Comparison of ENCODE assay signal across 12 cellular contexts in genomic region chr3:58085616-58086015, GRCh38.
DNase-seq lines count a peak whose midpoint lies in the region; ATAC-seq lines count a peak whose summit lies in the region.
"Had no signal": no experiment of that assay in that cellular context is flagged by ENCODE, and none has a peak within 500 bp of the region (broad histone marks: within the 10 kb centered on the region; RNA-seq: fewer than 3 reads in every experiment).

No MANE protein-coding gene starts in this region.

- no peaks in the 10 kb centered on the region for H3K36me3 ChIP-seq in CD8-positive, alpha-beta memory T cell (ENCODE audit: insufficient read depth, low read length)

- H3K27ac ChIP-seq in CD8-positive, alpha-beta memory T cell (ENCODE audit: low read depth, low read length): no peak overlapping the region
- H3K27ac ChIP-seq: VCaP had no signal

- no peaks in the 10 kb centered on the region for H3K9me3 Mint-ChIP-seq in stimulated activated memory B cell treated with anti-CD40 and anti-IgM and Interleukin-4, amounts not matched to agents 10 μg/mL and 1 μg/mL and 100 μg/mL, for 72 hours
- no peaks in the 10 kb centered on the region for H3K9me3 Mint-ChIP-seq in CD8-positive, alpha-beta memory T cell
- H3K9me3 Mint-ChIP-seq: effector memory CD8-positive, alpha-beta T cell had no signal

- CTCF ChIA-PET in CD8-positive, alpha-beta memory T cell (lab: Charles Lee): no interaction called here

- POLR2A ChIA-PET in CD8-positive, alpha-beta memory T cell (lab: Charles Lee): no interaction called here

- peak overlapping the region; percentile 69 for H3K27ac Mint-ChIP-seq in stimulated activated memory B cell treated with anti-CD40 and anti-IgM and Interleukin-4, amounts not matched to agents 10 μg/mL and 1 μg/mL and 100 μg/mL, for 72 hours
- no peak overlapping the region for H3K27ac Mint-ChIP-seq in CD8-positive, alpha-beta memory T cell

- peaks cover 20% of the 10 kb centered on the region for H3K4me1 Mint-ChIP-seq in stimulated activated memory B cell treated with anti-CD40 and anti-IgM and Interleukin-4, amounts not matched to agents 10 μg/mL and 1 μg/mL and 100 μg/mL, for 72 hours
- H3K4me1 Mint-ChIP-seq in CD8-positive, alpha-beta memory T cell: peaks cover 17 to 20% (median 18%) of the 10 kb centered on the region in 3 donors

- no peak overlapping the region for H3K4me3 Mint-ChIP-seq in stimulated activated memory B cell treated with anti-CD40 and anti-IgM and Interleukin-4, amounts not matched to agents 10 μg/mL and 1 μg/mL and 100 μg/mL, for 72 hours
- peak overlapping the region in 1 of 7 donors; percentile 20 for H3K4me3 Mint-ChIP-seq in CD8-positive, alpha-beta memory T cell
- H3K4me3 Mint-ChIP-seq: effector memory CD8-positive, alpha-beta T cell had no signal

- H3K9me3 ChIP-seq in CD8-positive, alpha-beta memory T cell (ENCODE audit: low read length): no peaks in the 10 kb centered on the region

- H3K4me1 ChIP-seq in CD8-positive, alpha-beta memory T cell (ENCODE audit: insufficient read depth, low read length): peaks cover 47% of the 10 kb centered on the region

- H3K4me3 ChIP-seq in CD8-positive, alpha-beta memory T cell (ENCODE audit: low read length): no peak overlapping the region

- H3K36me3 Mint-ChIP-seq in stimulated activated memory B cell treated with anti-CD40 and anti-IgM and Interleukin-4, amounts not matched to agents 10 μg/mL and 1 μg/mL and 100 μg/mL, for 72 hours: peaks cover 31% of the 10 kb centered on the region
- H3K36me3 Mint-ChIP-seq in CD8-positive, alpha-beta memory T cell: peaks cover 4 to 18% (median 10%) of the 10 kb centered on the region in 3 donors

- ATAC-seq in GM19025 (IDR thresholded peaks at IDR 0.05; ENCODE audit: low read depth, unreplicated experiment) (peak; percentile 26), HG02798 (IDR thresholded peaks at IDR 0.05; ENCODE audit: poor library complexity, unreplicated experiment) (peak; percentile 46), GM21529 (IDR thresholded peaks at IDR 0.05; ENCODE audit: unreplicated experiment) (no peak)
- peak; percentile 71 for ATAC-seq in stimulated activated memory B cell treated with anti-CD40 and anti-IgM and Interleukin-4, amounts not matched to agents 10 μg/mL and 1 μg/mL and 100 μg/mL, for 72 hours
- ATAC-seq: effector memory CD8-positive, alpha-beta T cell had no signal

- DNase-seq in SW480 (ENCODE audit: low spot score) (peak; percentile 75), NCI-H1930 (lab: John Stamatoyannopoulos, UW) (no peak)
- DNase-seq in CD8-positive, alpha-beta memory T cell: no peak
- DNase-seq: activated naive CD4-positive, alpha-beta T cell treated with Interleukin-2 at 50 U/mL for 16 hours; effector memory CD8-positive, alpha-beta T cell; NCI-H2029; stimulated activated CD4-positive, alpha-beta T cell treated with anti-CD3 and anti-CD28 coated beads, Interleukin-12 subunit alpha, Interleukin-12 subunit beta, amount 100 ng/mL, for 4 hours had no signal

- no peaks in the 10 kb centered on the region for H3K27me3 Mint-ChIP-seq in stimulated activated memory B cell treated with anti-CD40 and anti-IgM and Interleukin-4, amounts not matched to agents 10 μg/mL and 1 μg/mL and 100 μg/mL, for 72 hours
- no peaks in the 10 kb centered on the region for H3K27me3 Mint-ChIP-seq in CD8-positive, alpha-beta memory T cell
- H3K27me3 Mint-ChIP-seq: effector memory CD8-positive, alpha-beta T cell had no signal

- H3K27me3 ChIP-seq in CD8-positive, alpha-beta memory T cell (ENCODE audit: insufficient read depth, low read length, poor library complexity, severe bottlenecking): no peaks in the 10 kb centered on the region
